In genomic region chr4:76950846-76951321, GRCh38 we compare ENCODE assay signal across 8 cellular contexts. TPM values are rescaled to one million over a fixed set of nuclear protein-coding genes. Genes with fewer than 3 reads are reported as not detected.
DNase-seq lines count a peak whose midpoint lies in the region; ATAC-seq, FAIRE-seq and TF ChIP-seq lines count a peak whose summit lies in the region.

No MANE protein-coding gene starts in this region.

- peaks cover 6 to 14% (median 7%) of the 10 kb centered on the region in 3 donors for H3K27me3 Mint-ChIP-seq in naive B cell

- no peaks in the 10 kb centered on the region for H3K9me3 ChIP-seq in esophagus muscularis mucosa

- peak; percentile 46 for DNase-seq in DMS79 treated with DMSO at 0.1 percent for 48 hours (lab: John Stamatoyannopoulos, UW)
- peak; percentile 8 for DNase-seq in HTR-8/SVneo (ENCODE audit: insufficient read length, low spot score)
- DNase-seq in UCSD-AML1 (lab: John Stamatoyannopoulos, UW; ENCODE audit: unreplicated experiment) = peak; percentile 65
- DNase-seq in esophagus muscularis mucosa (ENCODE audit: extremely low spot score) = no peak
- DNase-seq in naive B cell = peak; percentile 4
- DNase-seq in epidermal melanocyte (ENCODE audit: insufficient read length, low spot score) = no peak

- peak overlapping the region in 4 of 6 donors; percentile 56 to 81 (median 64) for H3K27ac Mint-ChIP-seq in naive B cell

- H3K36me3 Mint-ChIP-seq in naive B cell = peaks cover 0 to 4% of the 10 kb centered on the region in 2 donors

- no peak for FAIRE-seq in HTR-8/SVneo (lab: Jason Lieb, UNC)

- peaks cover 5 to 45% (median 37%) of the 10 kb centered on the region in 4 donors for H3K4me1 ChIP-seq in esophagus muscularis mucosa

- H3K4me3 ChIP-seq in esophagus muscularis mucosa = peak overlapping the region; percentile 71 to 92 (median 83)

- ATAC-seq in naive B cell (ENCODE audit: low read depth in 2 of 2) (no peak), esophagus mucosa (no peak), HG02970 (IDR thresholded peaks at IDR 0.05; ENCODE audit: low FRiP score, unreplicated experiment) (no peak)

- no peak for TF ChIP-seq POLR2A in esophagus muscularis mucosa (IDR thresholded peaks at IDR 0.05; ENCODE audit: low read depth)

- intact Hi-C loops in esophagus muscularis mucosa (cut with DNase I) = loop anchor here (5.0 kb wide), 1 partner anchor 41 kb away; no protein-coding TSS in a partner anchor

- WGBS in esophagus muscularis mucosa = 3% methylated on average over 25 of the region's 25 CpGs

- no peak for TF ChIP-seq CTCF in esophagus muscularis mucosa (IDR thresholded peaks at IDR 0.05)

- H3K36me3 ChIP-seq in esophagus muscularis mucosa = no peaks in the 10 kb centered on the region

- H3K4me3 Mint-ChIP-seq in naive B cell = peak overlapping the region; percentile 87 to 95 (median 92)

- peaks cover 15 to 24% (median 19%) of the 10 kb centered on the region in 3 donors for H3K4me1 Mint-ChIP-seq in naive B cell

- peak overlapping the region; percentile 90 to 96 (median 92) for H3K27ac ChIP-seq in esophagus muscularis mucosa (replicated peaks in 1 of 4)

- no peaks in the 10 kb centered on the region for H3K9me3 Mint-ChIP-seq in naive B cell

- TF ChIP-seq EP300 in esophagus muscularis mucosa (IDR thresholded peaks at IDR 0.05) = no peak

- H3K27me3 ChIP-seq in esophagus muscularis mucosa = no peaks in the 10 kb centered on the region

RNA-seq across cellular contexts. Expression of gene SEPTIN11, which starts 1.3 kb away (rescaled TPM):
- total RNA-seq in esophagus muscularis mucosa = 100 to 1,000 TPM in 1 of 4 donors, 10 to 100 TPM in 3; 74.1 to 144 (median 86.9) TPM
- polyA plus RNA-seq in naive B cell (ENCODE audit: low read depth in 6 of 6) = 10 to 100 TPM in 4 of 6 donors, 1 to 10 TPM in 2; 6.8 to 15.5 (median 10.9) TPM
- 29.9 TPM for total RNA-seq in esophagus mucosa

RNA-seq across cellular contexts. Expression of gene SOWAHB, which starts 52.9 kb away (rescaled TPM):
- total RNA-seq in esophagus muscularis mucosa (not detected), esophagus mucosa (9.6 TPM)
- not detected for polyA plus RNA-seq in naive B cell (ENCODE audit: low read depth in 6 of 6)

Comparison
In these comparisons a context has a peak if more than half of its experiments do, and no peak if none do; other contexts are left out.
1. DNase-seq: peak in DMS79 treated with DMSO at 0.1 percent for 48 hours (single experiment), HTR-8/SVneo (single experiment), UCSD-AML1 (single experiment) and naive B cell (single experiment); none in esophagus muscularis mucosa (single experiment) and epidermal melanocyte (single experiment).
2. RNA of gene SOWAHB, which starts 52.9 kb away (total RNA-seq): 9.6 TPM in esophagus mucosa (single experiment); not detected in esophagus muscularis mucosa; every median in the first group is over 10 times any median in the second.